Comparison of ENCODE assay signal across 12 cellular contexts in genomic region chr6:70415247-70415646, GRCh38. TPM values are rescaled to one million over a fixed set of nuclear protein-coding genes. Genes with fewer than 3 reads are reported as not detected.
DNase-seq lines count a peak whose midpoint lies in the region; ATAC-seq, FAIRE-seq and TF ChIP-seq lines count a peak whose summit lies in the region.
"Had no signal": no experiment of that assay in that cellular context is flagged by ENCODE, and none has a peak within 500 bp of the region (broad histone marks: within the 10 kb centered on the region; RNA-seq: fewer than 3 reads in every experiment).

No MANE protein-coding gene starts in this region.

- H3K4me1 ChIP-seq in BLaER1 treated with 17β-estradiol and CSF1 and Interleukin-3, amounts not matched to agents 10 nM and 100 nM, result peaks cover 11 to 46% (median 26%) of the 10 kb centered on the region in 10 experiments
- peaks cover 17% of the 10 kb centered on the region for H3K4me1 ChIP-seq in keratinocyte (ENCODE audit: control insufficient read depth, extremely low read depth, insufficient read depth, low read length)

- peaks cover 0 to 13% (median 0%) of the 10 kb centered on the region in 11 experiments; a peak in 7 of 22 replicates for H3K9me3 ChIP-seq in BLaER1 treated with 17β-estradiol and CSF1 and Interleukin-3, amounts not matched to agents 10 nM and 100 nM (replicated peaks in 1 of 11)
- no peaks in the 10 kb centered on the region for H3K9me3 ChIP-seq in T-helper 17 cell (ENCODE audit: control insufficient read depth, low read length, poor library complexity, severe bottlenecking)
- no peaks in the 10 kb centered on the region for H3K9me3 ChIP-seq in keratinocyte (ENCODE audit: control insufficient read depth, low read depth, low read length)

- peak overlapping the region; percentile 29 for H3K27ac Mint-ChIP-seq in T-helper 17 cell

- H3K36me3 ChIP-seq in BLaER1 treated with 17β-estradiol and CSF1 and Interleukin-3, amounts not matched to agents 10 nM and 100 nM, result peaks cover 32 to 42% (median 38%) of the 10 kb centered on the region in 11 experiments
- H3K36me3 ChIP-seq in keratinocyte (ENCODE audit: control insufficient read depth in 2 of 2, extremely low read depth in 1 of 2, insufficient read depth in 2 of 2, low read length in 2 of 2), result peaks cover 4 to 6% of the 10 kb centered on the region in 2 experiments

- H2AFZ ChIP-seq in keratinocyte (ENCODE audit: control insufficient read depth, low read length), result no peak overlapping the region

- no peaks in the 10 kb centered on the region for H3K27me3 Mint-ChIP-seq in T-helper 17 cell

- TF ChIP-seq CTCF in keratinocyte (optimal IDR thresholded peaks at IDR 0.05 in 1 of 3, IDR thresholded peaks at IDR 0.05 in 1 of 3, conservative IDR thresholded peaks at IDR 0.05 in 1 of 3; ENCODE audit: extremely low read depth in 1 of 3, insufficient read depth in 2 of 3, low read length in 3 of 3), result no peak

- DNase-seq in GM19238 (ENCODE audit: insufficient read length, low spot score) (peak; percentile 1), T-helper 17 cell (no peak), keratinocyte (ENCODE audit: low read depth, low spot score) (no peak), NCI-H82 treated with DMSO at 0.1 percent for 48 hours (lab: John Stamatoyannopoulos, UW; ENCODE audit: unreplicated experiment) (no peak), NCI-H226 (no peak)
- DNase-seq: NCI-H446; stimulated activated naive CD4-positive, alpha-beta T cell treated with Interleukin-2 at 50 U/mL for 16 hours had no signal

- ATAC-seq in T-helper 17 cell, result no peak
- no peak for ATAC-seq in GM19035 (IDR thresholded peaks at IDR 0.05; ENCODE audit: unreplicated experiment)
- ATAC-seq in HG03280 (IDR thresholded peaks at IDR 0.05; ENCODE audit: unreplicated experiment), result no peak
- ATAC-seq: activated CD4-positive, CD25-positive, alpha-beta regulatory T cell treated with anti-CD3 and anti-CD28 coated beads, Interleukin-2, amount 50 U/mL, for 24 hours; sciatic nerve had no signal

- peak overlapping the region; percentile 9 for H3K4me3 Mint-ChIP-seq in T-helper 17 cell

- peak overlapping the region in 7 of 10 experiments; percentile 87 to 99 (median 94); a peak in 11 of 20 replicates for H3K4me3 ChIP-seq in BLaER1 treated with 17β-estradiol and CSF1 and Interleukin-3, amounts not matched to agents 10 nM and 100 nM
- H3K4me3 ChIP-seq in keratinocyte (ENCODE audit: control insufficient read depth in 2 of 3, extremely low read depth in 1 of 3, insufficient read depth in 2 of 3, low read depth in 1 of 3, low read length in 3 of 3), result peak overlapping the region in 2 of 3 experiments; percentile 12 to 83

- no peak overlapping the region; a peak in 1 of 22 replicates for H3K27ac ChIP-seq in BLaER1 treated with 17β-estradiol and CSF1 and Interleukin-3, amounts not matched to agents 10 nM and 100 nM
- H3K27ac ChIP-seq in keratinocyte (ENCODE audit: control insufficient read depth, insufficient read depth, low read length), result peak overlapping the region; percentile 23

- no peak for FAIRE-seq in keratinocyte (lab: Jason Lieb, UNC)

- peaks cover 0 to 29% (median 0%) of the 10 kb centered on the region in 11 experiments; a peak in 7 of 22 replicates for H4K20me1 ChIP-seq in BLaER1 treated with 17β-estradiol and CSF1 and Interleukin-3, amounts not matched to agents 10 nM and 100 nM
- no peaks in the 10 kb centered on the region for H4K20me1 ChIP-seq in keratinocyte (ENCODE audit: control insufficient read depth, extremely low read depth, insufficient read depth, low read length)

- peak overlapping the region in 4 of 11 experiments; percentile 2 to 94 (median 56); a peak in 7 of 22 replicates for H3K9ac ChIP-seq in BLaER1 treated with 17β-estradiol and CSF1 and Interleukin-3, amounts not matched to agents 10 nM and 100 nM
- H3K9ac ChIP-seq in keratinocyte (ENCODE audit: control insufficient read depth, extremely low read depth, insufficient read depth, low read length), result no peak overlapping the region

- no peaks in the 10 kb centered on the region for H3K9me1 ChIP-seq in keratinocyte (ENCODE audit: control insufficient read depth, extremely low read depth, insufficient read depth, low read length)

- peaks cover 5% of the 10 kb centered on the region for H3K36me3 Mint-ChIP-seq in T-helper 17 cell (ENCODE audit: low read depth)

- no peaks in the 10 kb centered on the region for H3K27me3 ChIP-seq in BLaER1 treated with 17β-estradiol and CSF1 and Interleukin-3, amounts not matched to agents 10 nM and 100 nM
- no peaks in the 10 kb centered on the region for H3K27me3 ChIP-seq in keratinocyte (ENCODE audit: control insufficient read depth, extremely low read depth, insufficient read depth, low read length)

- H3K4me2 ChIP-seq in BLaER1 treated with 17β-estradiol and CSF1 and Interleukin-3, amounts not matched to agents 10 nM and 100 nM, result peak overlapping the region; percentile 68 to 88 (median 85); a peak in 21 of 22 replicates
- H3K4me2 ChIP-seq in keratinocyte (ENCODE audit: control insufficient read depth, extremely low read depth, insufficient read depth, low read depth, low read length), result peak overlapping the region; percentile 83

- dilution Hi-C loops in keratinocyte (cut with MboI; ENCODE audit: extremely low pct_ligation_motif_present, low sequenced_read_pairs), result no loop called here

- H3K4me1 Mint-ChIP-seq in T-helper 17 cell, result peaks cover 24% of the 10 kb centered on the region

- H3K79me2 ChIP-seq in keratinocyte (ENCODE audit: control insufficient read depth, insufficient read depth, low read length), result peaks cover 38% of the 10 kb centered on the region

RNA-seq across cellular contexts. Expression of gene FAM135A, which starts 1.9 kb away (rescaled TPM):
- 1 to 10 TPM; 5.8 to 8.1 TPM for total RNA-seq in T-helper 17 cell
- polyA plus RNA-seq in keratinocyte, result 13.8 to 21.3 TPM (median 15.9 TPM) in 3 replicates
- 32.6 TPM for polyA plus RNA-seq in keratinocyte (2011; ENCODE audit: low read depth)
- polyA plus RNA-seq in keratinocyte (2011; cell fraction: cytosol; rRNA removed), result 8.2 and 18.7 TPM in 2 replicates
- polyA plus RNA-seq in keratinocyte (2011; cell fraction: nucleus; rRNA removed), result 16.8 and 27.8 TPM in 2 replicates
- polyA plus RNA-seq in keratinocyte (2012; ENCODE audit: low replicate concordance), result 9.8 and 26.5 TPM in 2 replicates
- polyA minus RNA-seq in keratinocyte, result 6.1 to 51.2 TPM (median 27.1 TPM) in 3 replicates
- 11.7 TPM for polyA minus RNA-seq in keratinocyte (2011; cell fraction: cytosol; rRNA and poly(A)+ RNA removed)
- polyA minus RNA-seq in keratinocyte (2011; cell fraction: nucleus; rRNA and poly(A)+ RNA removed), result 49.1 and 71.7 TPM in 2 replicates
